18 cellular contexts compared by ENCODE assay signal in genomic region chr9:122355336-122355875, GRCh38.
"Had no signal": no experiment of that assay in that cellular context is flagged by ENCODE, and none has a peak within 500 bp of the region (broad histone marks: within the 10 kb centered on the region; RNA-seq: fewer than 3 reads in every experiment).

No MANE protein-coding gene starts in this region.

- H3K36me3 ChIP-seq: colonic mucosa, ovary, suprapubic skin, thyroid gland, uterus had no signal

- H3K36me3 Mint-ChIP-seq: natural killer cell, type B pancreatic cell had no signal

- H3K9me3 ChIP-seq: colonic mucosa, ovary, suprapubic skin, thyroid gland, uterus had no signal

- H3K4me3 Mint-ChIP-seq: endodermal cell, natural killer cell, neural crest cell, type B pancreatic cell had no signal

- H3K27ac ChIP-seq: colonic mucosa, hepatocyte, ovary, suprapubic skin, thyroid gland, uterus had no signal

- H3K4me3 ChIP-seq: colonic mucosa, hepatocyte, ovary, suprapubic skin, thyroid gland, uterus had no signal

- H3K27ac Mint-ChIP-seq: endodermal cell, natural killer cell, progenitor cell of endocrine pancreas, type B pancreatic cell had no signal

- H3K4me1 Mint-ChIP-seq: endodermal cell, natural killer cell, neural crest cell had no signal

- ATAC-seq: natural killer cell; stimulated activated naive CD8-positive, alpha-beta T cell treated with anti-CD3 and anti-CD28 coated beads, Interleukin-15, Interleukin-2, amounts not matched to agents 100 U/mL and 50 U/mL, for 24 hours had no signal

- H3K4me1 ChIP-seq: colonic mucosa, suprapubic skin, thyroid gland, uterus had no signal

- DNase-seq: colonic mucosa; effector CD4-positive, alpha-beta T cell; endodermal cell; foreskin melanocyte; kidney; left cardiac atrium; natural killer cell; ovary; small intestine; stimulated activated CD4-positive, alpha-beta T cell treated with anti-CD3 and anti-CD28 coated beads, Interleukin-2, amount 100 ng/mL, for 48 hours; stimulated activated naive CD8-positive, alpha-beta T cell treated with anti-CD3 and anti-CD28 coated beads, Interleukin-15, Interleukin-2, amounts not matched to agents 100 U/mL and 50 U/mL, for 24 hours; thyroid gland; uterus had no signal

- H3K9me3 Mint-ChIP-seq: type B pancreatic cell had no signal

- H3K27me3 ChIP-seq: colonic mucosa, hepatocyte, ovary, suprapubic skin, thyroid gland, uterus had no signal
